9 cellular contexts compared by ENCODE assay signal in genomic region chr15:64507293-64507802, GRCh38. TPM values are rescaled to one million over a fixed set of nuclear protein-coding genes. Genes with fewer than 3 reads are reported as not detected.
DNase-seq lines count a peak whose midpoint lies in the region; ATAC-seq and TF ChIP-seq lines count a peak whose summit lies in the region.
"Had no signal": no experiment of that assay in that cellular context is flagged by ENCODE, and none has a peak within 500 bp of the region (broad histone marks: within the 10 kb centered on the region; RNA-seq: fewer than 3 reads in every experiment).

No MANE protein-coding gene starts in this region.

- H3K4me3 Mint-ChIP-seq in CD4-positive, CD25-positive, alpha-beta regulatory T cell, result peak overlapping the region in 1 of 4 donors; percentile 4
- no peak overlapping the region for H3K4me3 Mint-ChIP-seq in activated CD4-positive, alpha-beta memory T cell treated with anti-CD3 and anti-CD28 coated beads for 36 hours
- H3K4me3 Mint-ChIP-seq in naive thymus-derived CD8-positive, alpha-beta T cell, result peak overlapping the region; percentile 8 to 82 (median 64)
- H3K4me3 Mint-ChIP-seq in stimulated activated naive CD8-positive, alpha-beta T cell treated with anti-CD3 and anti-CD28 coated beads, Interleukin-15, Interleukin-2, amounts not matched to agents 100 ng/mL and 50 ng/mL, for 24 hours, result no peak overlapping the region
- H3K4me3 Mint-ChIP-seq: neural crest cell had no signal

- no peak overlapping the region for H3K27ac ChIP-seq in CD4-positive, CD25-positive, alpha-beta regulatory T cell (ENCODE audit: insufficient read depth, low read length, poor library complexity, severe bottlenecking)

- H3K27me3 Mint-ChIP-seq in CD4-positive, CD25-positive, alpha-beta regulatory T cell, result no peaks in the 10 kb centered on the region
- H3K27me3 Mint-ChIP-seq in activated CD4-positive, alpha-beta memory T cell treated with anti-CD3 and anti-CD28 coated beads for 36 hours, result no peaks in the 10 kb centered on the region
- no peaks in the 10 kb centered on the region for H3K27me3 Mint-ChIP-seq in naive thymus-derived CD8-positive, alpha-beta T cell
- H3K27me3 Mint-ChIP-seq in stimulated activated naive CD8-positive, alpha-beta T cell treated with anti-CD3 and anti-CD28 coated beads, Interleukin-15, Interleukin-2, amounts not matched to agents 100 ng/mL and 50 ng/mL, for 24 hours, result no peaks in the 10 kb centered on the region

- DNase-seq in CD4-positive, CD25-positive, alpha-beta regulatory T cell, result peak in 1 of 3 donors; percentile 20
- DNase-seq in GM19238 (ENCODE audit: insufficient read length, low spot score) (peak; percentile 42), HuH-7 (ENCODE audit: low spot score) (peak; percentile 31), erythroblast (lab: John Stamatoyannopoulos, UW) (peak; percentile 66 to 77), SW 1271 (lab: John Stamatoyannopoulos, UW) (no peak)
- peak; percentile 58 for DNase-seq in activated CD4-positive, alpha-beta memory T cell treated with anti-CD3 and anti-CD28 coated beads for 36 hours
- DNase-seq in naive thymus-derived CD8-positive, alpha-beta T cell, result peak in 7 of 10 donors; percentile 10 to 41 (median 21)

- peaks cover 20 to 69% (median 39%) of the 10 kb centered on the region in 4 donors for H3K4me1 Mint-ChIP-seq in CD4-positive, CD25-positive, alpha-beta regulatory T cell
- peaks cover 60% of the 10 kb centered on the region for H3K4me1 Mint-ChIP-seq in activated CD4-positive, alpha-beta memory T cell treated with anti-CD3 and anti-CD28 coated beads for 36 hours (ENCODE audit: low read depth)
- H3K4me1 Mint-ChIP-seq in naive thymus-derived CD8-positive, alpha-beta T cell, result peaks cover 39 to 85% (median 83%) of the 10 kb centered on the region in 4 donors
- peaks cover 78% of the 10 kb centered on the region for H3K4me1 Mint-ChIP-seq in stimulated activated naive CD8-positive, alpha-beta T cell treated with anti-CD3 and anti-CD28 coated beads, Interleukin-15, Interleukin-2, amounts not matched to agents 100 ng/mL and 50 ng/mL, for 24 hours (ENCODE audit: low read depth)

- H3K27me3 ChIP-seq in CD4-positive, CD25-positive, alpha-beta regulatory T cell (ENCODE audit: control insufficient read depth, insufficient read depth, low read length), result no peaks in the 10 kb centered on the region

- CTCF ChIA-PET in activated CD4-positive, alpha-beta memory T cell treated with anti-CD3 and anti-CD28 coated beads for 36 hours (lab: Charles Lee), result no interaction called here

- peaks cover 17% of the 10 kb centered on the region for H3K36me3 Mint-ChIP-seq in CD4-positive, CD25-positive, alpha-beta regulatory T cell
- peaks cover 4% of the 10 kb centered on the region for H3K36me3 Mint-ChIP-seq in activated CD4-positive, alpha-beta memory T cell treated with anti-CD3 and anti-CD28 coated beads for 36 hours
- peaks cover 0 to 12% (median 0%) of the 10 kb centered on the region in 3 donors for H3K36me3 Mint-ChIP-seq in naive thymus-derived CD8-positive, alpha-beta T cell
- H3K36me3 Mint-ChIP-seq in stimulated activated naive CD8-positive, alpha-beta T cell treated with anti-CD3 and anti-CD28 coated beads, Interleukin-15, Interleukin-2, amounts not matched to agents 100 ng/mL and 50 ng/mL, for 24 hours (ENCODE audit: low read depth), result peaks cover 34% of the 10 kb centered on the region

- H3K9me3 Mint-ChIP-seq in CD4-positive, CD25-positive, alpha-beta regulatory T cell, result no peaks in the 10 kb centered on the region
- H3K9me3 Mint-ChIP-seq in activated CD4-positive, alpha-beta memory T cell treated with anti-CD3 and anti-CD28 coated beads for 36 hours, result no peaks in the 10 kb centered on the region
- no peaks in the 10 kb centered on the region for H3K9me3 Mint-ChIP-seq in naive thymus-derived CD8-positive, alpha-beta T cell
- H3K9me3 Mint-ChIP-seq in stimulated activated naive CD8-positive, alpha-beta T cell treated with anti-CD3 and anti-CD28 coated beads, Interleukin-15, Interleukin-2, amounts not matched to agents 100 ng/mL and 50 ng/mL, for 24 hours, result no peaks in the 10 kb centered on the region
- H3K9me3 Mint-ChIP-seq: neural crest cell had no signal

- H3K36me3 ChIP-seq in CD4-positive, CD25-positive, alpha-beta regulatory T cell (ENCODE audit: control insufficient read depth, insufficient read depth, low read length), result no peaks in the 10 kb centered on the region

- POLR2A ChIA-PET in activated CD4-positive, alpha-beta memory T cell treated with anti-CD3 and anti-CD28 coated beads for 36 hours (lab: Charles Lee), result interaction anchor here (0.6 to 0.7 kb wide), 2 partner anchors 63 to 308 kb away, joined by 3 read pairs; no protein-coding TSS in a partner anchor
- POLR2A ChIA-PET in naive thymus-derived CD8-positive, alpha-beta T cell (lab: Charles Lee), result interaction anchor here (0.7 to 1.4 kb wide), 6 partner anchors 14 to 146 kb away, joined by 3 to 4 read pairs (median 3); partner anchors contain the start of gene ZNF609

- H3K27ac Mint-ChIP-seq in CD4-positive, CD25-positive, alpha-beta regulatory T cell, result peak overlapping the region; percentile 39 to 78 (median 64)
- peak overlapping the region; percentile 18 for H3K27ac Mint-ChIP-seq in activated CD4-positive, alpha-beta memory T cell treated with anti-CD3 and anti-CD28 coated beads for 36 hours
- peak overlapping the region; percentile 53 to 94 (median 82) for H3K27ac Mint-ChIP-seq in naive thymus-derived CD8-positive, alpha-beta T cell
- peak overlapping the region; percentile 53 for H3K27ac Mint-ChIP-seq in stimulated activated naive CD8-positive, alpha-beta T cell treated with anti-CD3 and anti-CD28 coated beads, Interleukin-15, Interleukin-2, amounts not matched to agents 100 ng/mL and 50 ng/mL, for 24 hours

- H3K9me3 ChIP-seq in CD4-positive, CD25-positive, alpha-beta regulatory T cell (ENCODE audit: control insufficient read depth in 2 of 2, low read length in 2 of 2), result no peaks in the 10 kb centered on the region

- TF ChIP-seq POLR2A in erythroblast (IDR thresholded peaks at IDR 0.05; ENCODE audit: low read length), result no peak

- intact Hi-C loops in activated CD4-positive, alpha-beta memory T cell treated with anti-CD3 and anti-CD28 coated beads for 36 hours (cut with micrococcal nuclease), result no loop called here

- ATAC-seq in CD4-positive, CD25-positive, alpha-beta regulatory T cell (ENCODE audit: low read depth in 2 of 2), result peak in 1 of 2 donors; percentile 29
- peak; percentile 69 for ATAC-seq in naive thymus-derived CD8-positive, alpha-beta T cell

- H3K4me3 ChIP-seq in CD4-positive, CD25-positive, alpha-beta regulatory T cell (ENCODE audit: low read depth, low read length), result no peak overlapping the region

- peaks cover 20% of the 10 kb centered on the region for H3K4me1 ChIP-seq in CD4-positive, CD25-positive, alpha-beta regulatory T cell (ENCODE audit: control insufficient read depth, insufficient read depth, low read length, poor library complexity, severe bottlenecking)

RNA-seq across cellular contexts. Expression of gene ZNF609, which starts 47.0 kb away (rescaled TPM):
- 39.0 TPM for total RNA-seq in CD4-positive, CD25-positive, alpha-beta regulatory T cell
- polyA plus RNA-seq in CD4-positive, CD25-positive, alpha-beta regulatory T cell, result 1 to 10 TPM in 3 of 4 donors, under 1 TPM in 1; 0.64 to 2.6 (median 1.6) TPM
- total RNA-seq in activated CD4-positive, alpha-beta memory T cell treated with anti-CD3 and anti-CD28 coated beads for 36 hours, result 10 to 100 TPM; 38.5 to 38.7 TPM
- 10 to 100 TPM; 66.1 to 68.2 TPM for total RNA-seq in naive thymus-derived CD8-positive, alpha-beta T cell
- 10 to 100 TPM; 10.2 to 23.7 (median 13.5) TPM for polyA plus RNA-seq in naive thymus-derived CD8-positive, alpha-beta T cell

Comparison
In these comparisons a context has a peak if more than half of its experiments do, and no peak if none do; other contexts are left out.
1. DNase-seq: peak in GM19238 (single experiment), HuH-7 (single experiment), activated CD4-positive, alpha-beta memory T cell treated with anti-CD3 and anti-CD28 coated beads for 36 hours (single experiment), erythroblast (2 of 2) and naive thymus-derived CD8-positive, alpha-beta T cell (7 of 10); none in SW 1271 (0 of 2).
2. H3K27ac Mint-ChIP-seq: peak in every context shown above with its lines; median percentile 82 in naive thymus-derived CD8-positive, alpha-beta T cell; 64 in CD4-positive, CD25-positive, alpha-beta regulatory T cell; 53 in stimulated activated naive CD8-positive, alpha-beta T cell treated with anti-CD3 and anti-CD28 coated beads, Interleukin-15, Interleukin-2, amounts not matched to agents 100 ng/mL and 50 ng/mL, for 24 hours; 18 in activated CD4-positive, alpha-beta memory T cell treated with anti-CD3 and anti-CD28 coated beads for 36 hours.
3. H3K4me3 Mint-ChIP-seq: peak in naive thymus-derived CD8-positive, alpha-beta T cell (10 of 10); none in activated CD4-positive, alpha-beta memory T cell treated with anti-CD3 and anti-CD28 coated beads for 36 hours (single experiment) and stimulated activated naive CD8-positive, alpha-beta T cell treated with anti-CD3 and anti-CD28 coated beads, Interleukin-15, Interleukin-2, amounts not matched to agents 100 ng/mL and 50 ng/mL, for 24 hours (single experiment).